Comparison of ENCODE assay signal across 1 cellular context in genomic region chr14:33940561-33941011, GRCh38.
A peak's percentile ranks its signal among the peaks of the same experiment; 100 is the strongest.
TF ChIP-seq lines count a peak whose summit lies in the region.

No MANE protein-coding gene starts in this region.

TF ChIP-seq in K562, 482 proteins besides CTCF, POLR2A, EP300 and RAD21 (continued from another document):
- TF ChIP-seq, protein P1, sequence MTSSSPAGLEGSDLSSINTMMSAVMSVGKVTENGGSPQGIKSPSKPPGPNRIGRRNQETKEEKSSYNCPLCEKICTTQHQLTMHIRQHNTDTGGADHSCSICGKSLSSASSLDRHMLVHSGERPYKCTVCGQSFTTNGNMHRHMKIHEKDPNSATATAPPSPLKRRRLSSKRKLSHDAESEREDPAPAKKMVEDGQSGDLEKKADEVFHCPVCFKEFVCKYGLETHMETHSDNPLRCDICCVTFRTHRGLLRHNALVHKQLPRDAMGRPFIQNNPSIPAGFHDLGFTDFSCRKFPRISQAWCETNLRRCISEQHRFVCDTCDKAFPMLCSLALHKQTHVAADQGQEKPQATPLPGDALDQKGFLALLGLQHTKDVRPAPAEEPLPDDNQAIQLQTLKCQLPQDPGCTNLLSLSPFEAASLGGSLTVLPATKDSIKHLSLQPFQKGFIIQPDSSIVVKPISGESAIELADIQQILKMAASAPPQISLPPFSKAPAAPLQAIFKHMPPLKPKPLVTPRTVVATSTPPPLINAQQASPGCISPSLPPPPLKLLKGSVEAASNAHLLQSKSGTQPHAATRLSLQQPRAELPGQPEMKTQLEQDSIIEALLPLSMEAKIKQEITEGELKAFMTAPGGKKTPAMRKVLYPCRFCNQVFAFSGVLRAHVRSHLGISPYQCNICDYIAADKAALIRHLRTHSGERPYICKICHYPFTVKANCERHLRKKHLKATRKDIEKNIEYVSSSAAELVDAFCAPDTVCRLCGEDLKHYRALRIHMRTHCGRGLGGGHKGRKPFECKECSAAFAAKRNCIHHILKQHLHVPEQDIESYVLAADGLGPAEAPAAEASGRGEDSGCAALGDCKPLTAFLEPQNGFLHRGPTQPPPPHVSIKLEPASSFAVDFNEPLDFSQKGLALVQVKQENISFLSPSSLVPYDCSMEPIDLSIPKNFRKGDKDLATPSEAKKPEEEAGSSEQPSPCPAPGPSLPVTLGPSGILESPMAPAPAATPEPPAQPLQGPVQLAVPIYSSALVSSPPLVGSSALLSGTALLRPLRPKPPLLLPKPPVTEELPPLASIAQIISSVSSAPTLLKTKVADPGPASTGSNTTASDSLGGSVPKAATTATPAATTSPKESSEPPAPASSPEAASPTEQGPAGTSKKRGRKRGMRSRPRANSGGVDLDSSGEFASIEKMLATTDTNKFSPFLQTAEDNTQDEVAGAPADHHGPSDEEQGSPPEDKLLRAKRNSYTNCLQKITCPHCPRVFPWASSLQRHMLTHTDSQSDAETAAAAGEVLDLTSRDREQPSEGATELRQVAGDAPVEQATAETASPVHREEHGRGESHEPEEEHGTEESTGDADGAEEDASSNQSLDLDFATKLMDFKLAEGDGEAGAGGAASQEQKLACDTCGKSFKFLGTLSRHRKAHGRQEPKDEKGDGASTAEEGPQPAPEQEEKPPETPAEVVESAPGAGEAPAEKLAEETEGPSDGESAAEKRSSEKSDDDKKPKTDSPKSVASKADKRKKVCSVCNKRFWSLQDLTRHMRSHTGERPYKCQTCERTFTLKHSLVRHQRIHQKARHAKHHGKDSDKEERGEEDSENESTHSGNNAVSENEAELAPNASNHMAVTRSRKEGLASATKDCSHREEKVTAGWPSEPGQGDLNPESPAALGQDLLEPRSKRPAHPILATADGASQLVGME (CRISPR knock-in tag; IDR thresholded peaks at IDR 0.05), result no peak
- TF ChIP-seq SRF (CRISPR knock-in tag; IDR thresholded peaks at IDR 0.05), result peak; percentile 72 to 97; a peak in 3 of 4 replicates
- TF ChIP-seq SMAD2 (IDR thresholded peaks at IDR 0.05; ENCODE audit: low read depth, low read length), result no peak
- TF ChIP-seq POU5F1 (IDR thresholded peaks at IDR 0.05; ENCODE audit: borderline replicate concordance, low read depth, low read length, partially characterized antibody), result no peak
- TF ChIP-seq ZNF324 (CRISPR knock-in tag; IDR thresholded peaks at IDR 0.05), result no peak
- no peak for TF ChIP-seq STAT5B (CRISPR knock-in tag; IDR thresholded peaks at IDR 0.05)
- peak; percentile 65 for TF ChIP-seq TEAD4 (IDR thresholded peaks at IDR 0.05; ENCODE audit: low read length)
- TF ChIP-seq TEAD4 (CRISPR knock-in tag; IDR thresholded peaks at IDR 0.05; ENCODE audit: borderline replicate concordance), result no peak
- no peak for TF ChIP-seq ZNF444 (CRISPR knock-in tag; IDR thresholded peaks at IDR 0.05)
- TF ChIP-seq, protein P2, sequence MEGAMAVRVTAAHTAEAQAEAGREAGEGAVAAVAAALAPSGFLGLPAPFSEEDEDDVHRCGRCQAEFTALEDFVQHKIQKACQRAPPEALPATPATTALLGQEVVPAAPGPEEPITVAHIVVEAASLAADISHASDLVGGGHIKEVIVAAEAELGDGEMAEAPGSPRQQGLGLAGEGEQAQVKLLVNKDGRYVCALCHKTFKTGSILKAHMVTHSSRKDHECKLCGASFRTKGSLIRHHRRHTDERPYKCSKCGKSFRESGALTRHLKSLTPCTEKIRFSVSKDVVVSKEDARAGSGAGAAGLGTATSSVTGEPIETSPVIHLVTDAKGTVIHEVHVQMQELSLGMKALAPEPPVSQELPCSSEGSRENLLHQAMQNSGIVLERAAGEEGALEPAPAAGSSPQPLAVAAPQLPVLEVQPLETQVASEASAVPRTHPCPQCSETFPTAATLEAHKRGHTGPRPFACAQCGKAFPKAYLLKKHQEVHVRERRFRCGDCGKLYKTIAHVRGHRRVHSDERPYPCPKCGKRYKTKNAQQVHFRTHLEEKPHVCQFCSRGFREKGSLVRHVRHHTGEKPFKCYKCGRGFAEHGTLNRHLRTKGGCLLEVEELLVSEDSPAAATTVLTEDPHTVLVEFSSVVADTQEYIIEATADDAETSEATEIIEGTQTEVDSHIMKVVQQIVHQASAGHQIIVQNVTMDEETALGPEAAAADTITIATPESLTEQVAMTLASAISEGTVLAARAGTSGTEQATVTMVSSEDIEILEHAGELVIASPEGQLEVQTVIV (CRISPR knock-in tag; IDR thresholded peaks at IDR 0.05; ENCODE audit: borderline replicate concordance), result no peak
TF ChIP-seq in K562: peak in this region for 20.
